14 cellular contexts compared by ENCODE assay signal in the genomic region with DNA sequence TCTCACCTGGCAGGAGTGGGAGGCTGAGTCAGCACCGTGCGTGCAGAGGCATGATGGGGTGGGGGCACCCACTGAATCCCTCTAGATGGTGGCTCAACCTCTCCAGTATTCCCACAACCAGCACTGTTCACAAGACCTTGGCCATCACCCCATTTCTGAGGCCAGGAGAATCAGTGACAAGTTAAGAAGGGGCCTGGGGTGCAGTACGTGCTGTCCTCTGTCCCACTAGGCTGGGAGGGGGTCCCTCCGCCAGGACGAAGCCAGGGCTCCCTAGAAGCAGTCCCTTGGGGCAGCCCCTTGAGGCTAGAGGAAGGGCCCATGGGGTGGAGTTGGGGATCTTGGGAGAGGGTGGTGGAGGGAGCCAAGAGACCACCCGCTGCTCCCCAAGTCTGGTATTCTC. TPM values are rescaled to one million over a fixed set of nuclear protein-coding genes. Genes with fewer than 3 reads are reported as not detected.
"Had no signal": no experiment of that assay in that cellular context is flagged by ENCODE, and none has a peak within 500 bp of the region (broad histone marks: within the 10 kb centered on the region; RNA-seq: fewer than 3 reads in every experiment).

No MANE protein-coding gene starts in this region.

- H3K4me3 ChIP-seq: esophagus squamous epithelium, left lung, upper lobe of left lung had no signal

- DNase-seq: activated T-cell treated with anti-CD3 and anti-CD28 coated beads for 4 hours; amniotic stem cell; brain microvascular endothelial cell; esophagus squamous epithelium; foreskin keratinocyte; stimulated activated CD4-positive, alpha-beta T cell treated with anti-CD3 and anti-CD28 coated beads, Interleukin-12 subunit alpha, Interleukin-12 subunit beta, amount 100 ng/mL, for 4 hours; stimulated activated naive CD4-positive, alpha-beta T cell treated with Interleukin-2 at 50 U/mL for 16 hours; T-helper 9 cell had no signal

- H3K36me3 ChIP-seq: brain microvascular endothelial cell, esophagus squamous epithelium, left lung, neutrophil, upper lobe of left lung had no signal

- H3K9me3 ChIP-seq: esophagus squamous epithelium, left lung, neutrophil, upper lobe of left lung had no signal

- ATAC-seq: activated naive CD4-positive, alpha-beta T cell treated with anti-CD3 and anti-CD28 coated beads, Interleukin-2, amount 50 U/mL, for 72 hours; foreskin keratinocyte; left lung; sciatic nerve had no signal

- H3K27me3 ChIP-seq: foreskin keratinocyte, neutrophil, upper lobe of left lung had no signal

- H3K4me1 ChIP-seq: esophagus squamous epithelium, foreskin keratinocyte, left lung had no signal

- H3K27ac ChIP-seq: brain microvascular endothelial cell, esophagus squamous epithelium, foreskin keratinocyte, left lung, neutrophil, upper lobe of left lung had no signal

RNA-seq across cellular contexts. Expression of a gene that starts 4.8 kb away (rescaled TPM):
- total RNA-seq: activated naive CD4-positive, alpha-beta T cell treated with anti-CD3 and anti-CD28 coated beads, Interleukin-2, amount 50 U/mL, for 72 hours; activated T-helper 2 cell treated with anti-CD3 and anti-CD28 coated beads, Interferon-gamma antibody, Interleukin-2, Interleukin-4, amounts not matched to agents 10 μg/mL and 5 μg/mL and 100 μg/mL, durations not matched to agents 14 hours and 24 hours and 36 hours; foreskin keratinocyte had no signal
- polyA plus RNA-seq: foreskin keratinocyte had no signal

RNA-seq across cellular contexts. Expression of a gene that starts 19.1 kb away (rescaled TPM):
- total RNA-seq: activated naive CD4-positive, alpha-beta T cell treated with anti-CD3 and anti-CD28 coated beads, Interleukin-2, amount 50 U/mL, for 72 hours; activated T-helper 2 cell treated with anti-CD3 and anti-CD28 coated beads, Interferon-gamma antibody, Interleukin-2, Interleukin-4, amounts not matched to agents 10 μg/mL and 5 μg/mL and 100 μg/mL, durations not matched to agents 14 hours and 24 hours and 36 hours; foreskin keratinocyte had no signal
- polyA plus RNA-seq: foreskin keratinocyte had no signal
